Comparison of ENCODE assay signal across 24 cellular contexts in the genomic region with DNA sequence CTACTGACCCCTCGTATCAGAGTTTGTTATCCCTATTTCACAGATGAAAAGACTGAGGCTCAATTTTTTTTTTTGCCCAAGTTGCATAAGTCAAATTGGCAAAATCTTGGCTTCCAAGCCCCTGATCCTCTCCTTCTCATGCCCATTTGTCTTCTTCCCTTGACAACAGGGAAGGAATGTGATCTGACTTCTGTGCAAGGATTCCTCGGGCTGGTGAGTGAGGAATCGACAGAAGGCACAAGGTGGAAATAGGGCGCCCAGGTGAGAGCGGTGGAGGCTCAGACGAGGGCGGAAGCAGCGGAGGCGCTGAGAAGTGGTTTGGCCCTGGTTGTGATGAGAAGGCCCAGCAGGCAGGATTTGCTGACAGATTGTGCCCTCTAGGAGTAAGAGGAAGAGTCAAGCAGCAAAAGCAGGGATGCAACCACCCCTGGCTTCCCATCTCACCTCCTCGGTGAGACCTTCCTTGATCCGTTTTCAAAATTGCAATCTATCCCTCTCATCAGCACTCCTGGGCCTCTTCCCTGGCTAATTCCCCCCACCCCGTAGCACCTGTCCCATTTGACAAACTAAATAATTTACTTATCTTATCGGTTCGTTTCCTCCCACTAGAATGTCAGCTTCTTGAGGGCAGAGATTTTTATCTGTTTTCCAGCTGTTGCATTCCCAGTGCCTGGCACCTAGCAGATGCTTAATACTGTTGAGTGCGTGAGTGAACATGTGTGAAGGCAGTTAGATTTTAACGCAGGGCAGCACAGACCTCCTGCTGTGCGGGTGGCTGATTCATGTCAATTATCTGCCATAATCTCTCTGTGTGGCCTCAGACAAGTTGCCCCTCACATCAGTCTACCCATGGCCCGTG. TPM values are rescaled to one million over a fixed set of nuclear protein-coding genes. Genes with fewer than 3 reads are reported as not detected.
DNase-seq lines count a peak whose midpoint lies in the region; TF ChIP-seq lines count a peak whose summit lies in the region.
"Had no signal": no experiment of that assay in that cellular context is flagged by ENCODE, and none has a peak within 500 bp of the region (broad histone marks: within the 10 kb centered on the region; RNA-seq: fewer than 3 reads in every experiment).

No MANE protein-coding gene starts in this region.

- no peaks in the 10 kb centered on the region for H3K9me3 Mint-ChIP-seq in neural crest cell
- H3K9me3 Mint-ChIP-seq: activated CD8-positive, alpha-beta T cell treated with anti-CD3 and anti-CD28 coated beads for 36 hours; activated naive CD4-positive, alpha-beta T cell treated with anti-CD3 and anti-CD28 coated beads, Interleukin-2, amount 50 U/mL, for 72 hours; GM23338 had no signal

- H3K27ac Mint-ChIP-seq in neural crest cell (ENCODE audit: unreplicated experiment), result no peak overlapping the region
- H3K27ac Mint-ChIP-seq: activated CD8-positive, alpha-beta T cell treated with anti-CD3 and anti-CD28 coated beads for 36 hours; activated naive CD4-positive, alpha-beta T cell treated with anti-CD3 and anti-CD28 coated beads, Interleukin-2, amount 50 U/mL, for 72 hours; GM23338 had no signal

- no peak for TF ChIP-seq POLR2A in testis (IDR thresholded peaks at IDR 0.05)

- H3K27ac ChIP-seq in cingulate gyrus (ENCODE audit: low read depth, low read length) (peak overlapping the region; percentile 85), testis (no peak overlapping the region)
- H3K27ac ChIP-seq: gastrocnemius medialis, left lung, PC-9, SJCRH30, thyroid gland had no signal

- H3K4me3 Mint-ChIP-seq in neural crest cell, result peak overlapping the region; percentile 79
- H3K4me3 Mint-ChIP-seq: activated CD8-positive, alpha-beta T cell treated with anti-CD3 and anti-CD28 coated beads for 36 hours; GM23338 had no signal

- no peaks in the 10 kb centered on the region for H3K36me3 ChIP-seq in testis (ENCODE audit: low read depth, missing control alignments)
- H3K36me3 ChIP-seq: gastrocnemius medialis, left lung, right atrium auricular region, SJCRH30, thyroid gland had no signal

- H3K36me3 Mint-ChIP-seq in neural crest cell (ENCODE audit: low read depth), result no peaks in the 10 kb centered on the region
- H3K36me3 Mint-ChIP-seq: activated naive CD4-positive, alpha-beta T cell treated with anti-CD3 and anti-CD28 coated beads, Interleukin-2, amount 50 U/mL, for 72 hours had no signal

- H3K4me1 Mint-ChIP-seq in neural crest cell, result peaks cover 46% of the 10 kb centered on the region

- intact Hi-C loops in testis (cut with DNase I; ENCODE audit: low total_unique reads), result no loop called here

- peak; percentile 49 for DNase-seq in Daoy (ENCODE audit: low read depth)
- DNase-seq in NCI-H69 (lab: John Stamatoyannopoulos, UW), result peak; percentile 60
- DNase-seq in neural crest cell (ENCODE audit: low read depth, low spot score), result no peak
- DNase-seq in NCI-H510A treated with DMSO at 0.1 percent for 48 hours (lab: John Stamatoyannopoulos, UW), result no peak
- no peak for DNase-seq in testis
- DNase-seq in midbrain (lab: John Stamatoyannopoulos, UW), result no peak
- DNase-seq: activated CD8-positive, alpha-beta T cell treated with anti-CD3 and anti-CD28 coated beads for 36 hours; activated T-cell treated with anti-CD3 and anti-CD28 coated beads, Interleukin-2, amount 50 U/mL, for 48 hours; dermis blood vessel endothelial cell; gastrocnemius medialis; Karpas-422; left lung; NCI-H1092; NCI-H774; occipital lobe; PC-9; thyroid gland had no signal

- H3K4me3 ChIP-seq in testis, result no peak overlapping the region
- H3K4me3 ChIP-seq: gastrocnemius medialis, GM12878, GM23338, left lung, PC-9, right atrium auricular region, SJCRH30, thyroid gland had no signal

- no peaks in the 10 kb centered on the region for H3K4me1 ChIP-seq in testis
- H3K4me1 ChIP-seq: SJCRH30 had no signal

- 84 to 89% methylated on average over 18 of the region's 18 CpGs for WGBS in testis, 2 donors

- H3K9me3 ChIP-seq in testis, result no peaks in the 10 kb centered on the region
- H3K9me3 ChIP-seq: gastrocnemius medialis, left lung, right atrium auricular region, SJCRH30, thyroid gland had no signal

- TF ChIP-seq CTCF in neural crest cell (conservative IDR thresholded peaks at IDR 0.05) (no peak), testis (IDR thresholded peaks at IDR 0.05) (no peak)

- H3K27me3 Mint-ChIP-seq in neural crest cell (ENCODE audit: low read depth), result peaks cover 32% of the 10 kb centered on the region

- no peaks in the 10 kb centered on the region for H3K27me3 ChIP-seq in testis
- H3K27me3 ChIP-seq: gastrocnemius medialis, right atrium auricular region, thyroid gland had no signal

RNA-seq across cellular contexts. Expression of a gene that starts 3.7 kb away (rescaled TPM):
- 7.2 and 11.5 TPM in 2 replicates for total RNA-seq in Daoy (2014; rRNA removed; shearing (Covaris generic))
- 10.2 and 10.7 TPM in 2 replicates for total RNA-seq in neural crest cell
- total RNA-seq in testis, result 10 to 100 TPM; 18.4 to 21.0 TPM
- 25.7 TPM for polyA plus RNA-seq in testis (ENCODE audit: insufficient read depth, low read depth, low replicate concordance)
- total RNA-seq: T-helper 2 cell treated with Interferon-gamma antibody and Interleukin-4, amounts not matched to agents 100 ng/mL and 5 ng/mL, for 36 hours had no signal

Comparison
In these comparisons a context has a peak if more than half of its experiments do, and no peak if none do; other contexts are left out.
1. DNase-seq: peak in Daoy (single experiment) and NCI-H69 (single experiment); none in neural crest cell (single experiment), NCI-H510A treated with DMSO at 0.1 percent for 48 hours (single experiment), testis (single experiment) and midbrain (single experiment).